Comparison of ENCODE assay signal across 8 cellular contexts in genomic region chr9:126965541-126966428, GRCh38. TPM values are rescaled to one million over a fixed set of nuclear protein-coding genes. Genes with fewer than 3 reads are reported as not detected.
DNase-seq lines count a peak whose midpoint lies in the region; ATAC-seq and TF ChIP-seq lines count a peak whose summit lies in the region.

No MANE protein-coding gene starts in this region.

- H3K27me3 Mint-ChIP-seq in GM23338 (ENCODE audit: insufficient read depth, low read depth, poor library complexity) (no peaks in the 10 kb centered on the region), osteocyte (ENCODE audit: unreplicated experiment) (no peaks in the 10 kb centered on the region)

- H3K36me3 Mint-ChIP-seq in GM23338 (ENCODE audit: low read depth) (no peaks in the 10 kb centered on the region; the same call in 2 of the 3 replicates), osteocyte (ENCODE audit: unreplicated experiment) (no peaks in the 10 kb centered on the region)

- no peaks in the 10 kb centered on the region for H3K9me3 Mint-ChIP-seq in GM23338
- H3K9me3 Mint-ChIP-seq in osteocyte (ENCODE audit: unreplicated experiment): no peaks in the 10 kb centered on the region

- H3K36me3 ChIP-seq in GM23338 (ENCODE audit: insufficient read depth) (no peaks in the 10 kb centered on the region), NT2/D1 (ENCODE audit: insufficient read depth, insufficient read length, low read length) (no peaks in the 10 kb centered on the region)

- 0 out of 2 replicates have a peak, but pooled peaks cover 3% of the 10 kb centered on the region for H3F3A ChIP-seq in GM23338 (replicated peaks; ENCODE audit: low read depth)

- H3K79me2 ChIP-seq in GM23338 (replicated peaks; ENCODE audit: insufficient read depth): no peaks in the 10 kb centered on the region

- H3K4me1 Mint-ChIP-seq in GM23338: peaks cover 15% of the 10 kb centered on the region; the same call in 2 of the 3 replicates
- H3K4me1 Mint-ChIP-seq in osteocyte (ENCODE audit: unreplicated experiment): peaks cover 7% of the 10 kb centered on the region

- DNase-seq in AG10803 (ENCODE audit: low read depth) (peak; percentile 58), GM23338 (ENCODE audit: low spot score) (peak; percentile 74), NT2/D1 (ENCODE audit: low read depth, low spot score) (peak; percentile 48), fibroblast of villous mesenchyme (ENCODE audit: low read depth) (peak; percentile 72), osteocyte (ENCODE audit: extremely low spot score, unreplicated experiment) (peak; percentile 32)
- peak; percentile 58 for DNase-seq in activated T-cell treated with anti-CD3 and anti-CD28 coated beads, Interleukin-2, amount 50 U/mL, for 1 hour

- H3K4me3 ChIP-seq in AG10803 (ENCODE audit: low read length) (no peak overlapping the region), GM23338 (peak overlapping the region; percentile 23), NT2/D1 (ENCODE audit: insufficient read length, low read depth) (no peak overlapping the region), fibroblast of villous mesenchyme (ENCODE audit: low read depth, low read length) (no peak overlapping the region)

- no peaks in the 10 kb centered on the region for H3K9me3 ChIP-seq in NT2/D1 (ENCODE audit: insufficient read depth, low read length)

- no peak overlapping the region for H3K4me3 Mint-ChIP-seq in GM23338
- H3K4me3 Mint-ChIP-seq in osteocyte (ENCODE audit: unreplicated experiment): no peak overlapping the region

- no peak overlapping the region for H3K9ac ChIP-seq in NT2/D1 (ENCODE audit: insufficient read length, low read depth)

- no peaks in the 10 kb centered on the region; the same call in 1 of the 2 replicates for H4K20me1 ChIP-seq in GM23338 (replicated peaks; ENCODE audit: insufficient read depth)

- ATAC-seq in GM23338: peak; percentile 96
- ATAC-seq in HG03469 (IDR thresholded peaks at IDR 0.05; ENCODE audit: unreplicated experiment): no peak
- ATAC-seq in GM21390 (IDR thresholded peaks at IDR 0.05; ENCODE audit: unreplicated experiment): no peak

- no peak overlapping the region for H2AFZ ChIP-seq in GM23338

- H3K27me3 ChIP-seq in GM23338 (ENCODE audit: insufficient read depth) (no peaks in the 10 kb centered on the region), NT2/D1 (ENCODE audit: insufficient read depth, insufficient read length) (no peaks in the 10 kb centered on the region)

- peak overlapping the region; percentile 46 for H3K27ac ChIP-seq in GM23338 (ENCODE audit: low read depth)

- H3K27ac Mint-ChIP-seq in GM23338 (no peak overlapping the region), osteocyte (ENCODE audit: unreplicated experiment) (no peak overlapping the region)

- H3K4me1 ChIP-seq in GM23338 (ENCODE audit: insufficient read depth) (peaks cover 17% of the 10 kb centered on the region), NT2/D1 (ENCODE audit: insufficient read depth, insufficient read length) (no peaks in the 10 kb centered on the region)

- no peaks in the 10 kb centered on the region for H3K9me2 ChIP-seq in GM23338 (ENCODE audit: insufficient read depth)

- TF ChIP-seq CTCF in AG10803 (conservative IDR thresholded peaks at IDR 0.05; ENCODE audit: low read length): peak; percentile 96
- peak; percentile 84 to 86 for TF ChIP-seq CTCF in GM23338 (conservative IDR thresholded peaks at IDR 0.05; ENCODE audit: low read depth in 2 of 2)
- TF ChIP-seq CTCF in fibroblast of villous mesenchyme (IDR thresholded peaks at IDR 0.05; ENCODE audit: insufficient read depth, low read depth, low read length): peak; percentile 95
- TF ChIP-seq CTCF in osteocyte (IDR thresholded peaks at IDR 0.05): peak; percentile 90

- peak overlapping the region; percentile 66 for H3K4me2 ChIP-seq in GM23338

TF ChIP-seq in GM23338, 12 proteins besides CTCF, POLR2A, EP300 and RAD21 (continues in another document):
- no peak for TF ChIP-seq STAT1 (IDR thresholded peaks at IDR 0.05; ENCODE audit: unreplicated experiment)
- TF ChIP-seq EZH2 (IDR thresholded peaks at IDR 0.05; ENCODE audit: low read depth, unreplicated experiment): no peak
- TF ChIP-seq REST (IDR thresholded peaks at IDR 0.05; ENCODE audit: unreplicated experiment): no peak
- TF ChIP-seq ZNF462 (CRISPR knock-in tag; IDR thresholded peaks at IDR 0.05): no peak
- no peak for TF ChIP-seq CREB1 (CRISPR knock-in tag; IDR thresholded peaks at IDR 0.05; ENCODE audit: low read depth)

RNA-seq across cellular contexts. Expression of gene RALGPS1, which starts 51.2 kb away (rescaled TPM):
- total RNA-seq in GM23338 (2014; rRNA removed; shearing (Covaris generic)): 35.9 and 57.1 TPM in 2 replicates
- 16.5 and 18.2 TPM in 2 replicates for polyA plus RNA-seq in GM23338 (2016; fragmentation: Nextera tagmentation; extraction: Ambion mirVana)
- 1.6 and 2.6 TPM in 2 replicates for total RNA-seq in fibroblast of villous mesenchyme
- 8.7 and 9.9 TPM in 2 replicates for total RNA-seq in osteocyte
